21 cellular contexts compared by ENCODE assay signal in the genomic region with DNA sequence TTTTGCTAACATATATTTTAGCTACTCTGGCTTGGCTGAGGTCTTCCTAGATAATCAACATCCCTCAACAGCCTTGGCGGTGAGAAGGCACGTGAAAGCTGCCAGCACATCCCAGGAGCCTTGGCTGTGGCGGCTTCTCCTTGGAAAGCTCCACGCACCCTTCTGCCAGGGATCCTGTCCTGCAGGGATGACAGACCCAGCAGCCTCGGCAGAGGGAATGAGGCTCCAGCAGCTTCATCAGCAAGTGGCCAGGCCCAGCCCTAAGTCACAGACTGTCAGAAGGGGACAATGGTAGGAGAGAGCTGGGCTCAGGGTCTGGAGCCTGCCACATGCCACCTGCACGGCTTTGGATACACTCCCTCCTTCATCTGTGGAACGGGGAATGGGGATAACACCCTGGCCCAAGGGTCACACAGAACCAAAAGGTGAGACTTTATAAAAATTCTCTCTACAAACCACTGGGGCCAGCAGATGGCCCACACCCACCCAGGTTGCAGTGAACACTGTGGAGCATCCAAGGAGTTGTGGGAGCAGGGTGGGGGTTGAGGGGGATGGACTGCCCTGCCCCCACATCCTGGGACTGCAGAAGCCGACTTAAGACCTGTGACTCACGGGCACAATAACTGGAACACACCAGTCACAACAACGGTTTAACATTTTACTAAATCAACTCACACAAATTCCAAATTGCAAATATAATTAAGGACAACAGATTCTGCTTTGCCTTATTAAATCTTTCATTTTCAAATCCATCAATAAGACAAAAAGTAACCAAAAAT.
DNase-seq lines count a peak whose midpoint lies in the region; ATAC-seq, FAIRE-seq and TF ChIP-seq lines count a peak whose summit lies in the region.
"Had no signal": no experiment of that assay in that cellular context is flagged by ENCODE, and none has a peak within 500 bp of the region (broad histone marks: within the 10 kb centered on the region; RNA-seq: fewer than 3 reads in every experiment).

No MANE protein-coding gene starts in this region.

- H3K23ac ChIP-seq in mesenchymal stem cell (ENCODE audit: low read length in 2 of 2), result no peak overlapping the region

- no peak overlapping the region for H3K18ac ChIP-seq in mesenchymal stem cell (ENCODE audit: low read depth in 1 of 2, low read length in 2 of 2)

- H3K9me3 Mint-ChIP-seq in astrocyte (ENCODE audit: unreplicated experiment), result no peaks in the 10 kb centered on the region
- H3K9me3 Mint-ChIP-seq: CD8-positive, alpha-beta memory T cell; naive thymus-derived CD8-positive, alpha-beta T cell; type B pancreatic cell had no signal

- H4K91ac ChIP-seq in mesenchymal stem cell (ENCODE audit: low read length), result no peak overlapping the region

- no peak overlapping the region for H4K8ac ChIP-seq in mesenchymal stem cell (ENCODE audit: low read length)

- H3K27me3 ChIP-seq in AG04450 (ENCODE audit: control insufficient read depth, insufficient read depth, low read length), result no peaks in the 10 kb centered on the region
- no peaks in the 10 kb centered on the region for H3K27me3 ChIP-seq in astrocyte (ENCODE audit: insufficient read depth, low read length)
- H3K27me3 ChIP-seq in mesenchymal stem cell (ENCODE audit: control insufficient read depth in 1 of 2, insufficient read depth in 1 of 2, low read length in 2 of 2), result no peaks in the 10 kb centered on the region
- H3K27me3 ChIP-seq in tibial artery, result no peaks in the 10 kb centered on the region
- H3K27me3 ChIP-seq: pancreas, stomach had no signal

- 74% methylated on average over 10 of the region's 10 CpGs for WGBS in mesenchymal stem cell

- CTCF ChIA-PET in AG04450 (lab: Charles Lee), result interaction anchor here (1.4 to 2.7 kb wide), 2 partner anchors 143 to 219 kb away, joined by 3 to 9 read pairs; no protein-coding TSS in a partner anchor

- TF ChIP-seq CTCF in AG04450 (IDR thresholded peaks at IDR 0.05; ENCODE audit: low read depth, low read length) (no peak), astrocyte (IDR thresholded peaks at IDR 0.05; ENCODE audit: insufficient read depth, low read depth, low read length) (no peak), tibial artery (IDR thresholded peaks at IDR 0.05) (no peak)

- H2AFZ ChIP-seq in astrocyte (ENCODE audit: low read depth, low read length) (no peak overlapping the region), mesenchymal stem cell (ENCODE audit: low read depth, low read length) (no peak overlapping the region)

- ATAC-seq in HG02623 (IDR thresholded peaks at IDR 0.05; ENCODE audit: unreplicated experiment) (no peak), HG03469 (IDR thresholded peaks at IDR 0.05; ENCODE audit: unreplicated experiment) (no peak), Right ventricle myocardium inferior (no peak)
- ATAC-seq: activated CD4-positive, alpha-beta T cell treated with anti-CD3 and anti-CD28 coated beads for 36 hours; naive thymus-derived CD8-positive, alpha-beta T cell; pancreas had no signal

- peaks cover 19% of the 10 kb centered on the region for H3K36me3 ChIP-seq in astrocyte (ENCODE audit: insufficient read depth, low read length)
- peaks cover 69 to 77% of the 10 kb centered on the region in 2 experiments for H3K36me3 ChIP-seq in mesenchymal stem cell (ENCODE audit: control insufficient read depth in 1 of 2, insufficient read depth in 2 of 2, low read depth in 1 of 2, low read length in 2 of 2)
- H3K36me3 ChIP-seq in tibial artery, result peaks cover 1 to 68% (median 37%) of the 10 kb centered on the region in 3 donors

- peaks cover 9% of the 10 kb centered on the region for H3K4me1 ChIP-seq in astrocyte (ENCODE audit: insufficient read depth, low read length)
- H3K4me1 ChIP-seq in mesenchymal stem cell (ENCODE audit: control insufficient read depth, insufficient read depth, low read depth, low read length), result peaks cover 11% of the 10 kb centered on the region
- H3K4me1 ChIP-seq in tibial artery, result peaks cover 0 to 7% (median 0%) of the 10 kb centered on the region in 4 donors
- H3K4me1 ChIP-seq: HAP-1, pancreas had no signal

- H3K27me3 Mint-ChIP-seq in astrocyte (ENCODE audit: low read depth, unreplicated experiment), result no peaks in the 10 kb centered on the region
- H3K27me3 Mint-ChIP-seq: activated CD4-positive, alpha-beta T cell treated with anti-CD3 and anti-CD28 coated beads for 36 hours; CD8-positive, alpha-beta memory T cell; naive thymus-derived CD8-positive, alpha-beta T cell; type B pancreatic cell had no signal

- H3K79me2 ChIP-seq in astrocyte (ENCODE audit: insufficient read depth, low read length), result no peaks in the 10 kb centered on the region

- POLR2A ChIA-PET in AG04450 (lab: Yijun Ruan, JAX), result no interaction called here

- H4K20me1 ChIP-seq in astrocyte (ENCODE audit: insufficient read depth, low read length), result peaks cover 63% of the 10 kb centered on the region

- peaks cover 7% of the 10 kb centered on the region for H3K36me3 Mint-ChIP-seq in astrocyte (ENCODE audit: low read depth, unreplicated experiment)

- FAIRE-seq in G401.6 (lab: Jason Lieb, UNC), result peak; percentile 33
- peak; percentile 23 for FAIRE-seq in astrocyte (lab: Jason Lieb, UNC)
- FAIRE-seq: pancreas had no signal

- H3K4me1 Mint-ChIP-seq in astrocyte (ENCODE audit: low read depth, unreplicated experiment), result peaks cover 12% of the 10 kb centered on the region
- H3K4me1 Mint-ChIP-seq: activated CD4-positive, alpha-beta T cell treated with anti-CD3 and anti-CD28 coated beads for 36 hours; CD8-positive, alpha-beta memory T cell had no signal

- no peak overlapping the region for H3K4ac ChIP-seq in mesenchymal stem cell (ENCODE audit: low read depth in 1 of 2, low read length in 2 of 2)

- peaks cover 12% of the 10 kb centered on the region for H3K79me1 ChIP-seq in mesenchymal stem cell (replicated peaks; ENCODE audit: low read length, poor library complexity, severe bottlenecking)

- H3K9ac ChIP-seq in astrocyte (ENCODE audit: low read length) (peak overlapping the region; percentile 2), mesenchymal stem cell (ENCODE audit: low read length) (peak overlapping the region; percentile 49)

- no peak overlapping the region for H2BK12ac ChIP-seq in mesenchymal stem cell (ENCODE audit: low read length in 2 of 2)

- no peak overlapping the region for H3K14ac ChIP-seq in mesenchymal stem cell (ENCODE audit: low read length in 2 of 2)

- no peak overlapping the region for H2AK5ac ChIP-seq in mesenchymal stem cell (ENCODE audit: low read length, severe bottlenecking)

- peak overlapping the region; percentile 31 for H3K27ac ChIP-seq in AG04450 (ENCODE audit: low read depth, low read length)
- H3K27ac ChIP-seq in astrocyte (ENCODE audit: low read depth, low read length), result no peak overlapping the region
- H3K27ac ChIP-seq in mesenchymal stem cell (ENCODE audit: low read length, poor library complexity, severe bottlenecking), result no peak overlapping the region
- H3K27ac ChIP-seq in tibial artery, result no peak overlapping the region
- H3K27ac ChIP-seq: pancreas had no signal

- peak overlapping the region; percentile 28 for H3K4me2 ChIP-seq in astrocyte (ENCODE audit: low read length)
- H3K4me2 ChIP-seq in mesenchymal stem cell (ENCODE audit: low read length, poor library complexity, severe bottlenecking), result no peak overlapping the region

- H2BK5ac ChIP-seq in mesenchymal stem cell (ENCODE audit: low read depth, low read length, poor library complexity, severe bottlenecking), result no peak overlapping the region

- H3K4me3 ChIP-seq in AG04450 (ENCODE audit: low read depth, low read length), result no peak overlapping the region
- no peak overlapping the region for H3K4me3 ChIP-seq in astrocyte (ENCODE audit: insufficient read depth, low read depth, low read length)
- no peak overlapping the region for H3K4me3 ChIP-seq in mesenchymal stem cell (ENCODE audit: insufficient read depth in 1 of 2, low read depth in 1 of 2, low read length in 2 of 2)
- H3K4me3 ChIP-seq in tibial artery, result no peak overlapping the region
- H3K4me3 ChIP-seq: HAP-1, pancreas, stomach had no signal

- H2BK15ac ChIP-seq in mesenchymal stem cell (ENCODE audit: low read depth, poor library complexity, severe bottlenecking), result no peak overlapping the region

- H3K9me3 ChIP-seq in AG04450 (ENCODE audit: control insufficient read depth, insufficient read depth, low read length) (no peaks in the 10 kb centered on the region), astrocyte (ENCODE audit: insufficient read depth, low read depth, low read length) (no peaks in the 10 kb centered on the region), mesenchymal stem cell (ENCODE audit: control insufficient read depth, low read length) (no peaks in the 10 kb centered on the region), tibial artery (no peaks in the 10 kb centered on the region)
- H3K9me3 ChIP-seq: HAP-1, pancreas, stomach had no signal

- DNase-seq in AG04450 (ENCODE audit: low read depth, low spot score) (no peak), astrocyte (ENCODE audit: low read depth) (peak; percentile 16), mesenchymal stem cell (no peak), tibial artery (no peak), Right ventricle myocardium inferior (ENCODE audit: missing footprints) (no peak)
- DNase-seq: activated CD4-positive, alpha-beta T cell treated with anti-CD3 and anti-CD28 coated beads for 36 hours; activated gamma-delta T cell treated with Interleukin-2 at 50 U/mL for 16 hours; CD8-positive, alpha-beta memory T cell; DMS79 treated with DMSO at 0.1 percent for 48 hours; naive thymus-derived CD8-positive, alpha-beta T cell; NCI-H1417 treated with DMSO at 0.1 percent for 48 hours; NCI-H2171; NCI-H524 treated with DMSO at 0.1 percent for 48 hours; pancreas; stimulated activated CD4-positive, alpha-beta T cell treated with anti-CD3 and anti-CD28 coated beads, Interleukin-2, amount 100 ng/mL, for 24 hours; stomach had no signal

- H3K27ac Mint-ChIP-seq in astrocyte (ENCODE audit: unreplicated experiment), result no peak overlapping the region
- H3K27ac Mint-ChIP-seq: activated CD4-positive, alpha-beta T cell treated with anti-CD3 and anti-CD28 coated beads for 36 hours; type B pancreatic cell had no signal

- no peak overlapping the region for H3K4me3 Mint-ChIP-seq in astrocyte (ENCODE audit: unreplicated experiment)
- H3K4me3 Mint-ChIP-seq: activated CD4-positive, alpha-beta T cell treated with anti-CD3 and anti-CD28 coated beads for 36 hours; naive thymus-derived CD8-positive, alpha-beta T cell; type B pancreatic cell had no signal

- H2BK120ac ChIP-seq in mesenchymal stem cell (ENCODE audit: low read depth, low read length), result no peak overlapping the region

- intact Hi-C loops in tibial artery (cut with DNase I; ENCODE audit: low total_unique reads) (loop anchor here (5.0 kb wide), 1 partner anchor 142 kb away; no protein-coding TSS in a partner anchor), Right ventricle myocardium inferior (cut with DNase I) (loop anchor here (2.0 to 10.0 kb wide), 4 partner anchors 87 to 429 kb away; a partner anchor contains a TSS)
